13 cellular contexts compared by ENCODE assay signal in the genomic region with DNA sequence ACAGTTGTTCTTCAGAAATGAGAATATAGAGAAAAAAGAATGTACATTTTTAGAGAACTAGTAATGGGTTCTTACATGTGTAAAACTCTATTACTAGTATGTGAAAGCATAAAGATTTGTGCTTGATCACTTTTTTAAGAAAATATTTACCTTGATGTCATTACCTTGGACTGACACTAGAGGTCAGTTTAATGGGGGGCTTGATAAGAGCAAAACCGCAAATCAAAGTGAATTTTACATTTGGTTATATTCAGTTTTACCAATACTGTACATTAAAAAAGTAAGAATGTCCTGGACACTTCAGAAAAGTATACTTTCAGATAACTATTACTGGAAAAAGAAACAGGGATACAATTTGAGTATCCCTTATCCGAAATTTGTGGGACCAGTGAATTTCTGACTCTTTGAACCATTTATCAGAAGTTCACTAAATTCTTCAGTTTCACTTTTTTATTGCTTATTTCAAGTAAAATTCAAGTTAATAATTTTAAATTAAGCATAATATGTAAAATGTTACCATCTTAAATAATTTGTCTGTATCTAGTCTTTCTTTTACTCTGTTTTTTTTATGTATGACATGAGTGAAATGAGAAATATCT.
DNase-seq lines count a peak whose midpoint lies in the region; ATAC-seq and TF ChIP-seq lines count a peak whose summit lies in the region.
"Had no signal": no experiment of that assay in that cellular context is flagged by ENCODE, and none has a peak within 500 bp of the region (broad histone marks: within the 10 kb centered on the region; RNA-seq: fewer than 3 reads in every experiment).

No MANE protein-coding gene starts in this region.

- H3K9me3 Mint-ChIP-seq in activated T-cell treated with anti-CD3 and anti-CD28 coated beads, Interleukin-2, amount 50 U/mL, for 4 hours = peaks cover 22% of the 10 kb centered on the region

- no peak overlapping the region for H3K27ac ChIP-seq in dorsolateral prefrontal cortex
- H3K27ac ChIP-seq: suprapubic skin had no signal

- H3K4me1 Mint-ChIP-seq in activated T-cell treated with anti-CD3 and anti-CD28 coated beads, Interleukin-2, amount 50 U/mL, for 4 hours (ENCODE audit: low read depth) = no peaks in the 10 kb centered on the region

- intact Hi-C loops in dorsolateral prefrontal cortex (cut with DNase I) = no loop called here

- ATAC-seq in GM19395 (IDR thresholded peaks at IDR 0.05; ENCODE audit: unreplicated experiment) = no peak
- no peak for ATAC-seq in activated T-cell treated with anti-CD3 and anti-CD28 coated beads, Interleukin-2, amount 50 U/mL, for 4 hours
- ATAC-seq: left cardiac atrium had no signal

- no peaks in the 10 kb centered on the region for H3K36me3 Mint-ChIP-seq in activated T-cell treated with anti-CD3 and anti-CD28 coated beads, Interleukin-2, amount 50 U/mL, for 4 hours (ENCODE audit: insufficient read depth)

- H3K27me3 Mint-ChIP-seq in activated T-cell treated with anti-CD3 and anti-CD28 coated beads, Interleukin-2, amount 50 U/mL, for 4 hours (ENCODE audit: low read depth) = no peaks in the 10 kb centered on the region

- TF ChIP-seq CTCF in dorsolateral prefrontal cortex (IDR thresholded peaks at IDR 0.05 in 54 of 56, conservative IDR thresholded peaks at IDR 0.05 in 2 of 56; ENCODE audit: low read depth in 1 of 56, partially characterized antibody in 56 of 56) = peak in 52 of 56 donors; percentile 11 to 66 (median 48)

- no peak overlapping the region for H3K4me3 ChIP-seq in dorsolateral prefrontal cortex
- H3K4me3 ChIP-seq: suprapubic skin had no signal

- H3K27me3 ChIP-seq in dorsolateral prefrontal cortex = no peaks in the 10 kb centered on the region
- H3K27me3 ChIP-seq: suprapubic skin had no signal

- H3K4me3 Mint-ChIP-seq in activated T-cell treated with anti-CD3 and anti-CD28 coated beads, Interleukin-2, amount 50 U/mL, for 4 hours = no peak overlapping the region

- DNase-seq in NCI-H82 (lab: John Stamatoyannopoulos, UW) (peak; percentile 15), NCI-H82 treated with DMSO at 0.1 percent for 48 hours (lab: John Stamatoyannopoulos, UW; ENCODE audit: unreplicated experiment) (no peak), NAMALWA (ENCODE audit: low spot score) (peak; percentile 45), dorsolateral prefrontal cortex (no peak), pons (ENCODE audit: low spot score) (peak; percentile 8)
- DNase-seq in stimulated activated CD4-positive, alpha-beta T cell treated with anti-CD3 and anti-CD28 coated beads, Interleukin-4, amount 100 ng/mL, for 4 hours = no peak
- DNase-seq in activated T-cell treated with anti-CD3 and anti-CD28 coated beads, Interleukin-2, amount 50 U/mL, for 4 hours = no peak
- DNase-seq: activated CD4-positive, alpha-beta T cell treated with anti-CD3 and anti-CD28 coated beads, Interleukin-2, amount 50 U/mL, for 48 hours; C1 segment of cervical spinal cord; central memory CD4-positive, alpha-beta T cell; left cardiac atrium had no signal

Comparison
In these comparisons a context has a peak if more than half of its experiments do, and no peak if none do; other contexts are left out.
1. DNase-seq: peak in NCI-H82 (single experiment), NAMALWA (single experiment) and pons (single experiment); none in NCI-H82 treated with DMSO at 0.1 percent for 48 hours (single experiment), dorsolateral prefrontal cortex (0 of 10), stimulated activated CD4-positive, alpha-beta T cell treated with anti-CD3 and anti-CD28 coated beads, Interleukin-4, amount 100 ng/mL, for 4 hours (0 of 2) and activated T-cell treated with anti-CD3 and anti-CD28 coated beads, Interleukin-2, amount 50 U/mL, for 4 hours (single experiment).